Comparison of ENCODE assay signal across 8 cellular contexts in genomic region chr17:8209909-8210760, GRCh38. TPM values are rescaled to one million over a fixed set of nuclear protein-coding genes. Genes with fewer than 3 reads are reported as not detected.
DNase-seq lines count a peak whose midpoint lies in the region; TF ChIP-seq lines count a peak whose summit lies in the region.

Gene AURKB, minus strand, starts transcription at chr17:8210575. Its CDS starts 351 bp downstream, at chr17:8210224.

- peak within 1 kb of the TSS; percentile 94 for H3K14ac ChIP-seq in H9 (ENCODE audit: insufficient read depth, low read length)

- no peak within 1 kb of the TSS for H3K23ac ChIP-seq in H9 (ENCODE audit: insufficient read length, low read depth, low read length)

- H3K4me1 ChIP-seq in ES-I3 (ENCODE audit: insufficient read depth, low read length) (no peaks in the 10 kb centered on the region), H9 (ENCODE audit: insufficient read depth, low read length) (no peaks in the 10 kb centered on the region), SJCRH30 (0 out of 2 replicates have a peak, but pooled peaks cover 2% of the 10 kb centered on the region), neutrophil (ENCODE audit: control insufficient read depth in 1 of 2, insufficient read depth in 1 of 2, low read depth in 1 of 2, low read length in 1 of 2) (peaks cover 23 to 28% of the 10 kb centered on the region in 2 experiments)

- no peak within 1 kb of the TSS for H4K91ac ChIP-seq in H9 (ENCODE audit: insufficient read length, low read depth, low read length)

- H3K56ac ChIP-seq in H9 (ENCODE audit: insufficient read length, low read depth, low read length), result no peak within 1 kb of the TSS

- H2BK5ac ChIP-seq in H9 (ENCODE audit: insufficient read length, low read length), result no peak within 1 kb of the TSS

- H3K4ac ChIP-seq in H9 (ENCODE audit: low read depth, low read length), result no peak within 1 kb of the TSS

- peaks cover 3% of the 10 kb centered on the region for H3K79me1 ChIP-seq in H9 (ENCODE audit: insufficient read depth, low read depth, low read length, poor library complexity, severe bottlenecking)

- H2BK12ac ChIP-seq in H9 (ENCODE audit: insufficient read length, low read depth, low read length), result no peak within 1 kb of the TSS

- peak within 1 kb of the TSS; percentile 55 for H4K5ac ChIP-seq in H9 (ENCODE audit: insufficient read length, low read depth, low read length)

- H3K9ac ChIP-seq in ES-I3 (ENCODE audit: low read depth, low read length), result peak within 1 kb of the TSS; percentile 90
- peak within 1 kb of the TSS; percentile 86 for H3K9ac ChIP-seq in H9 (ENCODE audit: extremely low read depth, insufficient read length, low read length)

- H3K23me2 ChIP-seq in H9 (ENCODE audit: insufficient read length, low read depth, low read length, poor library complexity, severe bottlenecking), result peaks cover 4% of the 10 kb centered on the region

- H3K27me3 Mint-ChIP-seq in H9 (ENCODE audit: low read depth), result peaks cover 2% of the 10 kb centered on the region; the same call in 1 of the 2 replicates

- no peak within 1 kb of the TSS for H2AFZ ChIP-seq in H9 (ENCODE audit: low read length)

- H3K36me3 ChIP-seq in ES-I3 (ENCODE audit: insufficient read depth, low read length), result peaks cover 17% of the 10 kb centered on the region
- peaks cover 47% of the 10 kb centered on the region for H3K36me3 ChIP-seq in MG63
- H3K36me3 ChIP-seq in SJCRH30, result peaks cover 34% of the 10 kb centered on the region
- peaks cover 6% of the 10 kb centered on the region for H3K36me3 ChIP-seq in neutrophil

- H3K18ac ChIP-seq in H9 (ENCODE audit: insufficient read length, low read depth, low read length), result peak within 1 kb of the TSS; percentile 86

- no peak for TF ChIP-seq CTCF in H9 (conservative IDR thresholded peaks at IDR 0.05)
- no peak for TF ChIP-seq CTCF in neutrophil (IDR thresholded peaks at IDR 0.05)

- WGBS in H9 (ENCODE audit: extremely low coverage, insufficient read length, low lambda C conversion rate), result no CpG with 5 or more reads among the region's 46 CpGs

- H3K4me1 Mint-ChIP-seq in H9, result peaks cover 10 to 18% of the 10 kb centered on the region in 2 experiments

- peak within 1 kb of the TSS; percentile 10 for H2BK120ac ChIP-seq in H9 (ENCODE audit: low read depth, low read length, poor library complexity, severe bottlenecking)

- H3T11ph ChIP-seq in H9 (ENCODE audit: low read length), result no peak within 1 kb of the TSS

- peak within 1 kb of the TSS; percentile 80 for H3K4me3 ChIP-seq in MG63
- H3K4me3 ChIP-seq in SJCRH30, result peak within 1 kb of the TSS; percentile 97
- peak within 1 kb of the TSS; percentile 67 to 73 for H3K4me3 ChIP-seq in neutrophil (ENCODE audit: low read depth in 1 of 2, low read length in 1 of 2)

- no peaks in the 10 kb centered on the region for H3K9me3 ChIP-seq in ES-I3 (ENCODE audit: control insufficient read depth, insufficient read depth, low read length)
- no peaks in the 10 kb centered on the region for H3K9me3 ChIP-seq in H9 (ENCODE audit: control insufficient read depth, low read depth, low read length)
- no peaks in the 10 kb centered on the region for H3K9me3 ChIP-seq in MG63
- no peaks in the 10 kb centered on the region for H3K9me3 ChIP-seq in SJCRH30 (replicated peaks)
- H3K9me3 ChIP-seq in neutrophil, result no peaks in the 10 kb centered on the region

- H3K27me3 ChIP-seq in H9 (ENCODE audit: insufficient read depth, low read length), result no peaks in the 10 kb centered on the region
- no peaks in the 10 kb centered on the region for H3K27me3 ChIP-seq in MG63
- no peaks in the 10 kb centered on the region for H3K27me3 ChIP-seq in SJCRH30
- H3K27me3 ChIP-seq in neutrophil, result no peaks in the 10 kb centered on the region

- H3K27ac ChIP-seq in H9 (ENCODE audit: insufficient read length, low read depth, low read length) (peak within 1 kb of the TSS; percentile 37), SJCRH30 (peak within 1 kb of the TSS; percentile 97), neutrophil (peak within 1 kb of the TSS; percentile 68), substantia nigra (ENCODE audit: low read depth, low read length, poor library complexity, severe bottlenecking) (no peak within 1 kb of the TSS)

- H2BK15ac ChIP-seq in H9 (ENCODE audit: low read depth, low read length), result no peak within 1 kb of the TSS

- peak within 1 kb of the TSS; percentile 91 to 99 for H3K4me3 Mint-ChIP-seq in H9

- H3K27ac Mint-ChIP-seq in H9, result peak within 1 kb of the TSS; percentile 96 to 99 (median 99)

- no peak within 1 kb of the TSS for H2AK5ac ChIP-seq in H9 (ENCODE audit: insufficient read length, low read length)

- H3K36me3 Mint-ChIP-seq in H9 (ENCODE audit: insufficient read depth in 1 of 3, low read depth in 3 of 3), result peaks cover 26 to 29% (median 27%) of the 10 kb centered on the region in 3 experiments

- no peaks in the 10 kb centered on the region for H3K9me3 Mint-ChIP-seq in H9

- DNase-seq in H9, result peak; percentile 98
- peak; percentile 98 for DNase-seq in MG63
- DNase-seq in SJCRH30, result peak; percentile 93 to 95
- DNase-seq in activated gamma-delta T cell treated with Interleukin-2 at 50 U/mL for 16 hours, result peak; percentile 91
- DNase-seq in foreskin melanocyte, result peak; percentile 96
- peak in 48 of 49 donors; percentile 20 to 93 (median 81) for DNase-seq in substantia nigra (lab: John Stamatoyannopoulos, UW)

- no peaks in the 10 kb centered on the region for H4K20me1 ChIP-seq in H9 (ENCODE audit: control insufficient read depth, insufficient read depth, insufficient read length)

- no peak within 1 kb of the TSS for H2BK20ac ChIP-seq in H9 (ENCODE audit: low read depth, low read length, poor library complexity, severe bottlenecking)

- H3K4me2 ChIP-seq in H9 (ENCODE audit: insufficient read depth, insufficient read length, low read length), result peak within 1 kb of the TSS; percentile 80

- H3K79me2 ChIP-seq in H9 (ENCODE audit: insufficient read depth, low read length), result peaks cover 4% of the 10 kb centered on the region; the same call in 1 of the 2 replicates

- H4K8ac ChIP-seq in H9 (replicated peaks; ENCODE audit: insufficient read length, low read depth, low read length), result no peak within 1 kb of the TSS

RNA-seq across cellular contexts. Expression of gene AURKB, which starts in this region (rescaled TPM):
- total RNA-seq in H9 (2021), result 160 and 171 TPM in 2 replicates
- 89.2 and 119 TPM in 2 replicates for total RNA-seq in MG63 (2014; rRNA removed; shearing (Covaris generic); ENCODE audit: low replicate concordance)
- 108 and 113 TPM in 2 replicates for total RNA-seq in SJCRH30 (2014; rRNA removed; shearing (Covaris generic))
